ENCODE assay signal across 23 cellular contexts in genomic region chr1:8717148-8717547, GRCh38.
"Had no signal": no experiment of that assay in that cellular context is flagged by ENCODE, and none has a peak within 500 bp of the region (broad histone marks: within the 10 kb centered on the region; RNA-seq: fewer than 3 reads in every experiment).

No MANE protein-coding gene starts in this region.

- ATAC-seq: gastroesophageal sphincter; left cardiac atrium; lower lobe of right lung; natural killer cell; right cardiac atrium; stimulated activated effector memory CD8-positive, alpha-beta T cell treated with anti-CD3 and anti-CD28 coated beads, Interleukin-12 subunit alpha, Interleukin-12 subunit beta, amount 100 ng/mL, for 72 hours had no signal

- H3K27ac Mint-ChIP-seq: immature natural killer cell; mesothelial cell of epicardium; natural killer cell; stimulated activated effector memory CD8-positive, alpha-beta T cell treated with anti-CD3 and anti-CD28 coated beads, Interleukin-12 subunit alpha, Interleukin-12 subunit beta, amount 100 ng/mL, for 72 hours; stimulated activated naive CD8-positive, alpha-beta T cell treated with anti-CD3 and anti-CD28 coated beads, Interleukin-15, Interleukin-2, amounts not matched to agents 100 ng/mL and 50 ng/mL, for 24 hours had no signal

- H3K27me3 ChIP-seq: esophagus squamous epithelium, gastroesophageal sphincter, tibial artery, upper lobe of left lung, uterus had no signal

- H3K4me3 ChIP-seq: esophagus squamous epithelium, gastroesophageal sphincter, left ventricle myocardium inferior, lower lobe of right lung, tibial artery, upper lobe of left lung, uterus had no signal

- FAIRE-seq: kidney had no signal

- H3K9me3 ChIP-seq: esophagus squamous epithelium, gastroesophageal sphincter, left ventricle myocardium inferior, lower lobe of right lung, tibial artery, upper lobe of left lung, uterus had no signal

- H3K4me3 Mint-ChIP-seq: immature natural killer cell; memory B cell; mesothelial cell of epicardium; natural killer cell; neural crest cell; stimulated activated effector memory CD8-positive, alpha-beta T cell treated with anti-CD3 and anti-CD28 coated beads, Interleukin-12 subunit alpha, Interleukin-12 subunit beta, amount 100 ng/mL, for 72 hours; stimulated activated naive CD8-positive, alpha-beta T cell treated with anti-CD3 and anti-CD28 coated beads, Interleukin-15, Interleukin-2, amounts not matched to agents 100 ng/mL and 50 ng/mL, for 24 hours had no signal

- H3K27me3 Mint-ChIP-seq: memory B cell; stimulated activated naive CD8-positive, alpha-beta T cell treated with anti-CD3 and anti-CD28 coated beads, Interleukin-15, Interleukin-2, amounts not matched to agents 100 ng/mL and 50 ng/mL, for 24 hours had no signal

- H3K36me3 Mint-ChIP-seq: natural killer cell; stimulated activated effector memory CD8-positive, alpha-beta T cell treated with anti-CD3 and anti-CD28 coated beads, Interleukin-12 subunit alpha, Interleukin-12 subunit beta, amount 100 ng/mL, for 72 hours had no signal

- H3K36me3 ChIP-seq: esophagus squamous epithelium, gastroesophageal sphincter, left ventricle myocardium inferior, lower lobe of right lung, tibial artery, upper lobe of left lung, uterus had no signal

- H3K9me3 Mint-ChIP-seq: immature natural killer cell; mesothelial cell of epicardium; natural killer cell; stimulated activated effector memory CD8-positive, alpha-beta T cell treated with anti-CD3 and anti-CD28 coated beads, Interleukin-12 subunit alpha, Interleukin-12 subunit beta, amount 100 ng/mL, for 72 hours; stimulated activated naive CD8-positive, alpha-beta T cell treated with anti-CD3 and anti-CD28 coated beads, Interleukin-15, Interleukin-2, amounts not matched to agents 100 ng/mL and 50 ng/mL, for 24 hours had no signal

- H3K27ac ChIP-seq: esophagus squamous epithelium, left ventricle myocardium inferior, lower lobe of right lung, tibial artery, upper lobe of left lung, uterus had no signal

- DNase-seq: effector memory CD4-positive, alpha-beta T cell; esophagus squamous epithelium; foreskin fibroblast; glutamatergic neuron; immature natural killer cell; kidney; left cardiac atrium; left ventricle myocardium inferior; lower lobe of right lung; natural killer cell; posterior cingulate gyrus; right cardiac atrium; stimulated activated CD4-positive, alpha-beta T cell treated with anti-CD3 and anti-CD28 coated beads, Interleukin-4, amount 100 ng/mL, for 1 hour; stimulated activated CD8-positive, alpha-beta memory T cell treated with anti-CD3 and anti-CD28 coated beads, Interleukin-4, amount 100 ng/mL, for 48 hours; tibial artery; upper lobe of left lung; uterus had no signal
